19 cellular contexts compared by ENCODE assay signal in genomic region chr16:50169555-50170096, GRCh38. TPM values are rescaled to one million over a fixed set of nuclear protein-coding genes. Genes with fewer than 3 reads are reported as not detected.
DNase-seq lines count a peak whose midpoint lies in the region; ATAC-seq and TF ChIP-seq lines count a peak whose summit lies in the region.
"Had no signal": no experiment of that assay in that cellular context is flagged by ENCODE, and none has a peak within 500 bp of the region (broad histone marks: within the 10 kb centered on the region; RNA-seq: fewer than 3 reads in every experiment).

No MANE protein-coding gene starts in this region.

- H3K9ac ChIP-seq in stomach smooth muscle (ENCODE audit: low read length in 2 of 2): no peak overlapping the region

- H3K4me1 ChIP-seq in left lung (peaks cover 3 to 61% of the 10 kb centered on the region in 2 donors), stomach smooth muscle (ENCODE audit: control insufficient read depth, insufficient read depth, low read length) (peaks cover 24% of the 10 kb centered on the region), Peyer's patch (peaks cover 0 to 47% (median 0%) of the 10 kb centered on the region in 4 donors)

- no peak overlapping the region for H3K4me3 Mint-ChIP-seq in activated CD8-positive, alpha-beta memory T cell treated with anti-CD3 and anti-CD28 coated beads, Interleukin-2, amount 10 ng/mL, durations not matched to agents 7 days and 5 days
- peak overlapping the region in 1 of 3 donors; percentile 11 for H3K4me3 Mint-ChIP-seq in T-cell
- H3K4me3 Mint-ChIP-seq: activated CD4-positive, alpha-beta T cell treated with anti-CD3 and anti-CD28 coated beads for 36 hours; activated naive CD8-positive, alpha-beta T cell treated with anti-CD3 and anti-CD28 coated beads, Interleukin-2, amount 10 ng/mL, durations not matched to agents 7 days and 5 days; activated T-helper 1 cell treated with anti-CD3 and anti-CD28 coated beads, Interleukin-12 subunit alpha, Interleukin-12 subunit beta, Interleukin-2, Interleukin-4 antibody, amounts not matched to agents 30 ng/mL and 10 ng/mL and 1 ng/mL, durations not matched to agents 14 hours and 24 hours and 36 hours had no signal

- H3K36me3 Mint-ChIP-seq in activated CD8-positive, alpha-beta memory T cell treated with anti-CD3 and anti-CD28 coated beads, Interleukin-2, amount 10 ng/mL, durations not matched to agents 7 days and 5 days: peaks cover 20% of the 10 kb centered on the region
- peaks cover 20% of the 10 kb centered on the region for H3K36me3 Mint-ChIP-seq in T-cell

- H3K27ac Mint-ChIP-seq in activated CD8-positive, alpha-beta memory T cell treated with anti-CD3 and anti-CD28 coated beads, Interleukin-2, amount 10 ng/mL, durations not matched to agents 7 days and 5 days: no peak overlapping the region
- no peak overlapping the region for H3K27ac Mint-ChIP-seq in T-cell
- H3K27ac Mint-ChIP-seq: activated CD4-positive, alpha-beta T cell treated with anti-CD3 and anti-CD28 coated beads for 36 hours; activated naive CD8-positive, alpha-beta T cell treated with anti-CD3 and anti-CD28 coated beads, Interleukin-2, amount 10 ng/mL, durations not matched to agents 7 days and 5 days; activated T-helper 1 cell treated with anti-CD3 and anti-CD28 coated beads, Interleukin-12 subunit alpha, Interleukin-12 subunit beta, Interleukin-2, Interleukin-4 antibody, amounts not matched to agents 30 ng/mL and 10 ng/mL and 1 ng/mL, durations not matched to agents 14 hours and 24 hours and 36 hours had no signal

- no peak for TF ChIP-seq POLR2A in Peyer's patch (IDR thresholded peaks at IDR 0.05)

- H3K9me3 ChIP-seq in left lung: no peaks in the 10 kb centered on the region
- no peaks in the 10 kb centered on the region for H3K9me3 ChIP-seq in stomach smooth muscle (ENCODE audit: control insufficient read depth in 2 of 2, low read length in 2 of 2)
- no peaks in the 10 kb centered on the region for H3K9me3 ChIP-seq in Peyer's patch
- H3K9me3 ChIP-seq: esophagus squamous epithelium had no signal

- H3K4me1 Mint-ChIP-seq in activated CD8-positive, alpha-beta memory T cell treated with anti-CD3 and anti-CD28 coated beads, Interleukin-2, amount 10 ng/mL, durations not matched to agents 7 days and 5 days: peaks cover 38% of the 10 kb centered on the region
- peaks cover 64 to 74% (median 65%) of the 10 kb centered on the region in 3 donors for H3K4me1 Mint-ChIP-seq in T-cell

- H3K36me3 ChIP-seq in left lung (no peaks in the 10 kb centered on the region), stomach smooth muscle (ENCODE audit: control insufficient read depth in 2 of 2, insufficient read depth in 2 of 2, low read length in 2 of 2) (no peaks in the 10 kb centered on the region), Peyer's patch (no peaks in the 10 kb centered on the region)

- POLR2A ChIA-PET in T-cell (lab: Charles Lee): interaction anchor here in 1 of 2 donors (0.5 to 0.6 kb wide), 2 partner anchors 13 to 19 kb away, joined by 5 to 7 read pairs; no protein-coding TSS in a partner anchor

- TF ChIP-seq CTCF in left lung (IDR thresholded peaks at IDR 0.05): no peak
- no peak for TF ChIP-seq CTCF in Peyer's patch (IDR thresholded peaks at IDR 0.05)

- peak; percentile 37 for DNase-seq in activated CD8-positive, alpha-beta memory T cell treated with anti-CD3 and anti-CD28 coated beads for 24 hours
- no peak for DNase-seq in activated CD8-positive, alpha-beta memory T cell treated with anti-CD3 and anti-CD28 coated beads, Interleukin-2, amount 10 ng/mL, durations not matched to agents 7 days and 5 days
- DNase-seq in NCI-H69 (lab: John Stamatoyannopoulos, UW) (peak; percentile 33), left lung (no peak), T-cell (no peak), Peyer's patch (no peak)
- DNase-seq: activated CD4-positive, alpha-beta T cell treated with anti-CD3 and anti-CD28 coated beads for 36 hours; activated naive CD8-positive, alpha-beta T cell treated with anti-CD3 and anti-CD28 coated beads, Interleukin-2, amount 10 ng/mL, durations not matched to agents 7 days and 5 days; DMS 273 treated with DMSO at 0.1 percent for 48 hours; effector memory CD4-positive, alpha-beta T cell; esophagus squamous epithelium; GF-D8; Karpas-422; NCI-H1417 treated with DMSO at 0.1 percent for 48 hours; NCI-H2107 had no signal

- H3K4me3 ChIP-seq in left lung (no peak overlapping the region), stomach smooth muscle (ENCODE audit: low read length in 2 of 2) (peak overlapping the region in 1 of 2 donors; percentile 29), Peyer's patch (no peak overlapping the region)
- H3K4me3 ChIP-seq: esophagus squamous epithelium had no signal

- H3K27me3 ChIP-seq in left lung: no peaks in the 10 kb centered on the region
- no peaks in the 10 kb centered on the region for H3K27me3 ChIP-seq in stomach smooth muscle (ENCODE audit: control insufficient read depth in 1 of 2, insufficient read depth in 2 of 2, low read length in 2 of 2)
- H3K27me3 ChIP-seq in Peyer's patch: no peaks in the 10 kb centered on the region
- H3K27me3 ChIP-seq: esophagus squamous epithelium had no signal

- CTCF ChIA-PET in activated CD8-positive, alpha-beta memory T cell treated with anti-CD3 and anti-CD28 coated beads, Interleukin-2, amount 10 ng/mL, durations not matched to agents 7 days and 5 days (lab: Charles Lee): no interaction called here
- CTCF ChIA-PET in T-cell (lab: Charles Lee): interaction anchor here in 1 of 2 donors (1.1 kb wide), 1 partner anchor 41 kb away, joined by 3 read pairs; no protein-coding TSS in a partner anchor

- ATAC-seq in activated CD8-positive, alpha-beta memory T cell treated with anti-CD3 and anti-CD28 coated beads, Interleukin-2, amount 10 ng/mL, durations not matched to agents 7 days and 5 days: no peak
- ATAC-seq in left lung (peak; percentile 21), T-cell (replicated peaks in 1 of 4) (no peak)
- ATAC-seq in activated CD4-positive, CD25-positive, alpha-beta regulatory T cell treated with anti-CD3 and anti-CD28 coated beads, Interleukin-2, amount 50 U/mL, for 24 hours: no peak
- ATAC-seq: activated CD4-positive, alpha-beta T cell treated with anti-CD3 and anti-CD28 coated beads for 36 hours; SK-N-SH treated with all-trans-retinoic acid at 6 μM for 48 hours had no signal

- H3K27me3 Mint-ChIP-seq in activated CD8-positive, alpha-beta memory T cell treated with anti-CD3 and anti-CD28 coated beads, Interleukin-2, amount 10 ng/mL, durations not matched to agents 7 days and 5 days: no peaks in the 10 kb centered on the region
- no peaks in the 10 kb centered on the region for H3K27me3 Mint-ChIP-seq in T-cell
- H3K27me3 Mint-ChIP-seq: activated CD4-positive, alpha-beta T cell treated with anti-CD3 and anti-CD28 coated beads for 36 hours; activated naive CD8-positive, alpha-beta T cell treated with anti-CD3 and anti-CD28 coated beads, Interleukin-2, amount 10 ng/mL, durations not matched to agents 7 days and 5 days had no signal

- intact Hi-C loops in left lung (cut with DNase I): no loop called here

- no peaks in the 10 kb centered on the region for H3K9me3 Mint-ChIP-seq in activated CD8-positive, alpha-beta memory T cell treated with anti-CD3 and anti-CD28 coated beads, Interleukin-2, amount 10 ng/mL, durations not matched to agents 7 days and 5 days (ENCODE audit: low read depth)
- no peaks in the 10 kb centered on the region for H3K9me3 Mint-ChIP-seq in T-cell
- H3K9me3 Mint-ChIP-seq: activated naive CD8-positive, alpha-beta T cell treated with anti-CD3 and anti-CD28 coated beads, Interleukin-2, amount 10 ng/mL, durations not matched to agents 7 days and 5 days; activated T-helper 1 cell treated with anti-CD3 and anti-CD28 coated beads, Interleukin-12 subunit alpha, Interleukin-12 subunit beta, Interleukin-2, Interleukin-4 antibody, amounts not matched to agents 30 ng/mL and 10 ng/mL and 1 ng/mL, durations not matched to agents 14 hours and 24 hours and 36 hours had no signal

- no peak overlapping the region for H3K27ac ChIP-seq in left lung
- peak overlapping the region; percentile 49 for H3K27ac ChIP-seq in stomach smooth muscle (ENCODE audit: low read length)
- H3K27ac ChIP-seq in Peyer's patch: no peak overlapping the region
- H3K27ac ChIP-seq: esophagus squamous epithelium had no signal

RNA-seq across cellular contexts. Expression of gene TENT4B, which starts 16.5 kb away (rescaled TPM):
- total RNA-seq in activated CD8-positive, alpha-beta memory T cell treated with anti-CD3 and anti-CD28 coated beads, Interleukin-2, amount 10 ng/mL, durations not matched to agents 7 days and 5 days: 10 to 100 TPM; 18.5 to 19.7 TPM
- total RNA-seq in left lung (10 to 100 TPM; 14.8 to 14.9 TPM), T-cell (10 to 100 TPM; 20.2 to 31.9 (median 20.9) TPM), Peyer's patch (10 to 100 TPM; 10.7 to 30.5 (median 24.7) TPM)

Comparison
In these comparisons a context has a peak if more than half of its experiments do, and no peak if none do; other contexts are left out.
1. DNase-seq: peak in activated CD8-positive, alpha-beta memory T cell treated with anti-CD3 and anti-CD28 coated beads for 24 hours (single experiment) and NCI-H69 (single experiment); none in activated CD8-positive, alpha-beta memory T cell treated with anti-CD3 and anti-CD28 coated beads, Interleukin-2, amount 10 ng/mL, durations not matched to agents 7 days and 5 days (single experiment), left lung (0 of 2), T-cell (0 of 34) and Peyer's patch (0 of 3).